ENCODE assay signal across 23 cellular contexts in genomic region chr7:48170506-48170905, GRCh38. TPM values are rescaled to one million over a fixed set of nuclear protein-coding genes. Genes with fewer than 3 reads are reported as not detected.
"Had no signal": no experiment of that assay in that cellular context is flagged by ENCODE, and none has a peak within 500 bp of the region (broad histone marks: within the 10 kb centered on the region; RNA-seq: fewer than 3 reads in every experiment).

No MANE protein-coding gene starts in this region.

- H3K4me3 Mint-ChIP-seq: activated B cell treated with CpG ODN at 0.5 μM for 24 hours; activated naive CD4-positive, alpha-beta T cell treated with anti-CD3 and anti-CD28 coated beads, Interleukin-2, amount 10 ng/mL, durations not matched to agents 7 days and 5 days; activated naive CD8-positive, alpha-beta T cell treated with anti-CD3 and anti-CD28 coated beads, Interleukin-2, amount 50 U/mL, for 24 hours; activated T-cell treated with anti-CD3 and anti-CD28 coated beads, Interleukin-2, amount 50 U/mL, for 4 hours; central memory CD8-positive, alpha-beta T cell; nephron progenitor cell; T-helper 2 cell treated with Interferon-gamma antibody and Interleukin-4, amounts not matched to agents 5 μg/mL and 100 μg/mL, for 36 hours had no signal

- H3K27me3 ChIP-seq: ascending aorta, colonic mucosa, tibial nerve, uterus had no signal

- H3K36me3 ChIP-seq: ascending aorta, colonic mucosa, tibial nerve, uterus had no signal

- H3K36me3 Mint-ChIP-seq: activated naive CD4-positive, alpha-beta T cell treated with anti-CD3 and anti-CD28 coated beads, Interleukin-2, amount 10 ng/mL, durations not matched to agents 7 days and 5 days had no signal

- H3K27ac Mint-ChIP-seq: activated B cell treated with CpG ODN at 0.5 μM for 24 hours; activated naive CD4-positive, alpha-beta T cell treated with anti-CD3 and anti-CD28 coated beads, Interleukin-2, amount 10 ng/mL, durations not matched to agents 7 days and 5 days; activated naive CD8-positive, alpha-beta T cell treated with anti-CD3 and anti-CD28 coated beads, Interleukin-2, amount 50 U/mL, for 24 hours; nephron progenitor cell; progenitor cell of endocrine pancreas; T-helper 2 cell treated with Interferon-gamma antibody and Interleukin-4, amounts not matched to agents 5 μg/mL and 100 μg/mL, for 36 hours had no signal

- H3K4me1 Mint-ChIP-seq: activated B cell treated with CpG ODN at 0.5 μM for 24 hours; activated naive CD4-positive, alpha-beta T cell treated with anti-CD3 and anti-CD28 coated beads, Interleukin-2, amount 10 ng/mL, durations not matched to agents 7 days and 5 days; activated naive CD8-positive, alpha-beta T cell treated with anti-CD3 and anti-CD28 coated beads, Interleukin-2, amount 50 U/mL, for 24 hours; central memory CD8-positive, alpha-beta T cell; nephron progenitor cell had no signal

- H3K9me3 Mint-ChIP-seq: activated naive CD4-positive, alpha-beta T cell treated with anti-CD3 and anti-CD28 coated beads, Interleukin-2, amount 10 ng/mL, durations not matched to agents 7 days and 5 days; central memory CD8-positive, alpha-beta T cell; T-helper 2 cell treated with Interferon-gamma antibody and Interleukin-4, amounts not matched to agents 5 μg/mL and 100 μg/mL, for 36 hours had no signal

- ATAC-seq: activated naive CD8-positive, alpha-beta T cell treated with anti-CD3 and anti-CD28 coated beads, Interleukin-2, amount 50 U/mL, for 24 hours; activated T-cell treated with anti-CD3 and anti-CD28 coated beads, Interleukin-2, amount 50 U/mL, for 4 hours; left lobe of liver; stimulated activated naive CD8-positive, alpha-beta T cell treated with anti-CD3 and anti-CD28 coated beads, Interleukin-15, Interleukin-2, amounts not matched to agents 100 U/mL and 50 U/mL, for 24 hours had no signal

- DNase-seq: activated B cell treated with CpG ODN at 0.5 μM for 24 hours; activated CD4-positive, alpha-beta T cell treated with anti-CD3 and anti-CD28 coated beads for 48 hours; activated CD8-positive, alpha-beta memory T cell treated with anti-CD3 and anti-CD28 coated beads, Interleukin-2, amount 50 U/mL, for 4 hours; activated naive CD4-positive, alpha-beta T cell treated with anti-CD3 and anti-CD28 coated beads, Interleukin-2, amount 10 ng/mL, durations not matched to agents 7 days and 5 days; activated naive CD8-positive, alpha-beta T cell treated with anti-CD3 and anti-CD28 coated beads, Interleukin-2, amount 50 U/mL, for 24 hours; activated T-cell treated with anti-CD3 and anti-CD28 coated beads, Interleukin-2, amount 50 U/mL, for 4 hours; colonic mucosa; erythroblast; foreskin melanocyte; glutamatergic neuron; kidney; nephron progenitor cell; stimulated activated CD4-positive, alpha-beta T cell treated with anti-CD3 and anti-CD28 coated beads, Interleukin-2, amount 100 ng/mL, for 24 hours; stimulated activated naive CD8-positive, alpha-beta T cell treated with anti-CD3 and anti-CD28 coated beads, Interleukin-15, Interleukin-2, amounts not matched to agents 100 U/mL and 50 U/mL, for 24 hours; substantia nigra; uterus had no signal

- H3K27ac ChIP-seq: ascending aorta, colonic mucosa, tibial nerve, uterus had no signal

- H3K4me3 ChIP-seq: ascending aorta, colonic mucosa, lung, tibial nerve, uterus had no signal

- H3K27me3 Mint-ChIP-seq: progenitor cell of endocrine pancreas had no signal

- H3K4me1 ChIP-seq: ascending aorta, colonic mucosa, tibial nerve, uterus had no signal

- H3K9me3 ChIP-seq: ascending aorta, colonic mucosa, tibial nerve, uterus had no signal

RNA-seq across cellular contexts. Expression of gene ABCA13, which starts 0.8 kb away (rescaled TPM):
- total RNA-seq: activated B cell treated with CpG ODN at 0.5 μM for 24 hours, ascending aorta had no signal
